Comparison of ENCODE assay signal across 14 cellular contexts in the genomic region with DNA sequence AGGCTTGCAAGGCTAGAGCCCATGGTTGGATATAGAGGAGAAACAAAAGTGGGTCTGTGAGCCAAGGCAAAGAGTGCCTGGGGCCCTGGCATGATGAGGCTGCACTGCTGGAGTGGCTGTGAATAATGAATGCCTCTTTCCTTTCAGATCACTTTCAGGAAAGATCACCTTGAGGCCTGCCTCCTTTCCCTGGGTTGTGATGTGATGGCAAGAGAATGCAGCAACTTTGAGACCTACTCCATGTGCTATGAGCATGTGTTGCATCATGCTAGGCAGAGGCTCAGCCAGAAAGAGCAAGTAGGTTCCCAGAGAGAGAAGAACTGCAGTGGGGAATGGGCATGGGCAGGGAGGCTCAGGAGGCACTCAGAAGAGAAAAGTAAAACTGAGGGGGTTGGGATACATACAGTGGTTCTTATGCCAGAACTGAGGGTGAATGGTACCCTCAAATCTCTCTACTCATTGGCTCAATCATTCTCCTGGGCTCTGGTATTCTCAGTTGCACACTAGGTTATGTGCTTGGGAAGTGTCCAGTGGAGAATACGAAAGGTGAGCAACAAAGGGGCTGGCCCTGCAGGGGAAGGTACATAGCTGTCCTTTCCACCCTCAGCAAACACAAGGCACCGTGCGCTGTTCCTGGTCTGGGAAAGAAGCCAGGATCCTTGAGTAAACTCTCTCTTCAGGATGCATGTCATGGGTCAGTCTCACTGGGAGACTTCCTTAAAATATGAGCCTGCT. TPM values are rescaled to one million over a fixed set of nuclear protein-coding genes. Genes with fewer than 3 reads are reported as not detected.
DNase-seq lines count a peak whose midpoint lies in the region; ATAC-seq, FAIRE-seq and TF ChIP-seq lines count a peak whose summit lies in the region.
"Had no signal": no experiment of that assay in that cellular context is flagged by ENCODE, and none has a peak within 500 bp of the region (broad histone marks: within the 10 kb centered on the region; RNA-seq: fewer than 3 reads in every experiment).

No MANE protein-coding gene starts in this region.

- dilution Hi-C loops in keratinocyte (cut with MboI; ENCODE audit: extremely low pct_ligation_motif_present, low sequenced_read_pairs), result no loop called here

- peak overlapping the region; percentile 48; the same call in 1 of the 2 replicates for H2AFZ ChIP-seq in K562 (ENCODE audit: low read depth, low read length)
- H2AFZ ChIP-seq in keratinocyte (ENCODE audit: control insufficient read depth, low read length), result peak overlapping the region; percentile 10

- H3K9ac ChIP-seq in K562 (ENCODE audit: insufficient read depth in 1 of 2, low read depth in 2 of 2, low read length in 2 of 2), result no peak overlapping the region
- no peak overlapping the region for H3K9ac ChIP-seq in keratinocyte (ENCODE audit: control insufficient read depth, extremely low read depth, insufficient read depth, low read length)

- POLR2A ChIA-PET in A549 (lab: Yijun Ruan, JAX), result no interaction called here
- POLR2A ChIA-PET in K562 (lab: Yijun Ruan, JAX), result interaction anchor here (0.6 to 1.0 kb wide), 2 partner anchors 10 to 13 kb away, joined by 3 to 4 read pairs; no protein-coding TSS in a partner anchor

- CTCF ChIA-PET in A549 (lab: Yijun Ruan, JAX), result interaction anchor here (1.3 kb wide), 1 partner anchor 149 kb away, joined by 3 read pairs; no protein-coding TSS in a partner anchor
- CTCF ChIA-PET in K562 (lab: Yijun Ruan, JAX; ENCODE audit: low intra/inter-chr PET ratio), result no interaction called here

- no peak for TF ChIP-seq CTCF in A549 (IDR thresholded peaks at IDR 0.05)
- TF ChIP-seq CTCF in K562 (IDR thresholded peaks at IDR 0.05 in 2 of 3, conservative IDR thresholded peaks at IDR 0.05 in 1 of 3; ENCODE audit: insufficient read depth in 2 of 3, low read depth in 1 of 3, low read length in 3 of 3), result no peak
- TF ChIP-seq CTCF in keratinocyte (optimal IDR thresholded peaks at IDR 0.05 in 1 of 3, IDR thresholded peaks at IDR 0.05 in 1 of 3, conservative IDR thresholded peaks at IDR 0.05 in 1 of 3; ENCODE audit: extremely low read depth in 1 of 3, insufficient read depth in 2 of 3, low read length in 3 of 3), result no peak

- TF ChIP-seq EP300 in A549 (IDR thresholded peaks at IDR 0.05) (no peak), K562 (IDR thresholded peaks at IDR 0.05; ENCODE audit: low read length) (peak; percentile 15; the same call in 1 of the 2 replicates)

- no peaks in the 10 kb centered on the region for H3K27me3 ChIP-seq in K562 (ENCODE audit: control insufficient read depth in 2 of 2, insufficient read depth in 2 of 2, low read length in 2 of 2)
- no peaks in the 10 kb centered on the region for H3K27me3 ChIP-seq in keratinocyte (ENCODE audit: control insufficient read depth, extremely low read depth, insufficient read depth, low read length)

- H3K4me1 ChIP-seq in A549 (peaks cover 21% of the 10 kb centered on the region), K562 (replicated peaks in 1 of 2; ENCODE audit: control insufficient read depth in 2 of 2, insufficient read depth in 2 of 2, low read length in 2 of 2) (peaks cover 18 to 35% of the 10 kb centered on the region in 2 experiments), keratinocyte (ENCODE audit: control insufficient read depth, extremely low read depth, insufficient read depth, low read length) (peaks cover 7% of the 10 kb centered on the region)

- no peaks in the 10 kb centered on the region for H3K36me3 ChIP-seq in K562 (ENCODE audit: control insufficient read depth, insufficient read depth, low read length)
- no peaks in the 10 kb centered on the region for H3K36me3 ChIP-seq in keratinocyte (ENCODE audit: control insufficient read depth in 2 of 2, extremely low read depth in 1 of 2, insufficient read depth in 2 of 2, low read length in 2 of 2)

- no peak for TF ChIP-seq POLR2A in A549 (IDR thresholded peaks at IDR 0.05; ENCODE audit: low read length)
- TF ChIP-seq POLR2A in K562 (conservative IDR thresholded peaks at IDR 0.05), result no peak
- TF ChIP-seq POLR2A in GM12891 (IDR thresholded peaks at IDR 0.05; ENCODE audit: low read depth, low read length), result no peak

- H3K9me3 ChIP-seq in A549 (no peaks in the 10 kb centered on the region), K562 (replicated peaks; ENCODE audit: control insufficient read depth, insufficient read depth, low read depth, low read length) (no peaks in the 10 kb centered on the region), keratinocyte (ENCODE audit: control insufficient read depth, low read depth, low read length) (no peaks in the 10 kb centered on the region)

- ATAC-seq in A549 (peak; percentile 91 to 95), K562 (peak; percentile 38; the same call in 2 of the 3 replicates), GM21367 (IDR thresholded peaks at IDR 0.05; ENCODE audit: unreplicated experiment) (no peak), GM18502 (IDR thresholded peaks at IDR 0.05; ENCODE audit: poor library complexity, unreplicated experiment) (no peak)

- no peak for TF ChIP-seq RAD21 in A549 (conservative IDR thresholded peaks at IDR 0.05 in 1 of 2, IDR thresholded peaks at IDR 0.05 in 1 of 2)
- TF ChIP-seq RAD21 in K562 (CRISPR knock-in tag; conservative IDR thresholded peaks at IDR 0.05 in 1 of 2, IDR thresholded peaks at IDR 0.05 in 1 of 2), result 0 out of 4 replicates have a peak, but pooled peaks of 1 of the 2 experiments have one; percentile 21

- no TSS peak for BruUV-seq in K562 (replicated peaks; lab: Mats Ljungman, UMichigan)

- H3K4me3 ChIP-seq in A549 (no peak overlapping the region), K562 (no peak overlapping the region), keratinocyte (ENCODE audit: control insufficient read depth in 2 of 3, extremely low read depth in 1 of 3, insufficient read depth in 2 of 3, low read depth in 1 of 3, low read length in 3 of 3) (no peak overlapping the region)

- H4K20me1 ChIP-seq in K562 (replicated peaks; ENCODE audit: control insufficient read depth, insufficient read depth, low read length) (no peaks in the 10 kb centered on the region), keratinocyte (ENCODE audit: control insufficient read depth, extremely low read depth, insufficient read depth, low read length) (no peaks in the 10 kb centered on the region)

- H3K79me2 ChIP-seq in K562 (ENCODE audit: control insufficient read depth, insufficient read depth, low read length) (no peaks in the 10 kb centered on the region), keratinocyte (ENCODE audit: control insufficient read depth, insufficient read depth, low read length) (no peaks in the 10 kb centered on the region)

- H3K27ac ChIP-seq in A549, result peak overlapping the region; percentile 42 to 75
- H3K27ac ChIP-seq in K562 (ENCODE audit: extremely low read depth, low read depth, low read length), result no peak overlapping the region
- H3K27ac ChIP-seq in keratinocyte (ENCODE audit: control insufficient read depth, insufficient read depth, low read length), result no peak overlapping the region

- in situ Hi-C loops in K562 (cut with MboI), result no loop called here

- FAIRE-seq in A549 (lab: Jason Lieb, UNC), result no peak
- no peak for FAIRE-seq in K562 (lab: Jason Lieb, UNC)
- FAIRE-seq in keratinocyte (lab: Jason Lieb, UNC), result peak; percentile 32
- FAIRE-seq in GM12891 (lab: Jason Lieb, UNC), result no peak
- FAIRE-seq: islet of Langerhans had no signal

- intact Hi-C loops in K562 (cut with micrococcal nuclease), result no loop called here

- WGBS in A549 (ENCODE audit: missing lambda C conversion rate), result 15% methylated on average over 3 of the region's 3 CpGs
- WGBS in K562 (ENCODE audit: insufficient coverage, low coverage, missing lambda C conversion rate), result 48% methylated on average over 3 of the region's 3 CpGs

- H3K4me2 ChIP-seq in A549 (peak overlapping the region; percentile 48), K562 (ENCODE audit: insufficient read depth, low read length) (no peak overlapping the region), keratinocyte (ENCODE audit: control insufficient read depth, extremely low read depth, insufficient read depth, low read depth, low read length) (no peak overlapping the region)

- no peaks in the 10 kb centered on the region for H3K9me1 ChIP-seq in K562 (ENCODE audit: control insufficient read depth, insufficient read depth, low read length)
- no peaks in the 10 kb centered on the region for H3K9me1 ChIP-seq in keratinocyte (ENCODE audit: control insufficient read depth, extremely low read depth, insufficient read depth, low read length)

- DNase-seq in A549 (ENCODE audit: low read depth in 1 of 2, low spot score in 1 of 2) (peak; percentile 38 to 73), HPDE6-E6E7 (ENCODE audit: extremely low spot score) (peak; percentile 14), K562 (ENCODE audit: extremely low read depth in 1 of 4, low spot score in 3 of 4) (no peak), keratinocyte (ENCODE audit: low read depth, low spot score) (peak; percentile 21), AML-193 (lab: John Stamatoyannopoulos, UW) (no peak), GM12891 (ENCODE audit: insufficient read length, low spot score) (no peak)
- DNase-seq: activated T-cell treated with anti-CD3 and anti-CD28 coated beads, Interleukin-2, amount 50 U/mL, for 24 hours; CD4-positive, CD25-positive, alpha-beta regulatory T cell; cortex of kidney; NCI-H187; stimulated activated CD8-positive, alpha-beta memory T cell treated with anti-CD3 and anti-CD28 coated beads, Interleukin-4, amount 100 ng/mL, for 48 hours had no signal

RNA-seq across cellular contexts. Expression of a gene that starts 45.9 kb away (rescaled TPM):
- polyA plus RNA-seq in A549 (2011; rRNA removed) (171 and 174 TPM in 2 replicates), A549 (2017; fragmentation: RNase III; extraction: RNeasy Plus Mini Kit Qiagen cat#74134 plus additional on column Dnase treatment) (90.4 to 94.0 TPM (median 91.1 TPM) in 3 replicates), K562 (2011; rRNA removed) (317 and 349 TPM in 2 replicates), K562 (2014; fragmentation: Illumina TruSeq; extraction: Trizol) (186 and 188 TPM in 2 replicates), K562 (2014; fragmentation: Nextera tagmentation; extraction: Ambion mirVana) (100 to 1,000 TPM; 165 to 179 TPM), K562 (2014; rRNA removed) (117 and 143 TPM in 2 replicates), keratinocyte (116 to 244 TPM (median 207 TPM) in 3 replicates)
- 39.0 and 44.5 TPM in 2 replicates for polyA plus RNA-seq in A549 (2012; cell fraction: cytosol; rRNA removed)
- polyA plus RNA-seq in A549 (2012; cell fraction: nucleus; rRNA removed), result 27.1 and 31.0 TPM in 2 replicates
- polyA minus RNA-seq in A549 (2011; rRNA and poly(A)+ RNA removed), result 108 and 131 TPM in 2 replicates
- 114 and 222 TPM in 2 replicates for total RNA-seq in K562 (2011; cell fraction: chromatin; rRNA removed; ENCODE audit: low replicate concordance)
- 162 and 212 TPM in 2 replicates for total RNA-seq in K562 (2011; cell fraction: nucleolus; rRNA removed)
- 243 and 317 TPM in 2 replicates for total RNA-seq in K562 (2011; cell fraction: nucleoplasm; rRNA removed)
- total RNA-seq in K562 (2014; rRNA removed) (79.5 and 92.7 TPM in 2 replicates), K562 (2014; rRNA removed; fragmentation: Illumina TruSeq; extraction: Trizol) (121 and 134 TPM in 2 replicates), K562 (2015; rRNA removed; fragmentation: Illumina TruSeq; extraction: Trizol) (191 and 199 TPM in 2 replicates), K562 (2021) (164 and 169 TPM in 2 replicates)
- polyA plus RNA-seq in K562 (2011; cell fraction: cytosol; rRNA removed), result 107 and 156 TPM in 2 replicates
- polyA plus RNA-seq in K562 (2011; cell fraction: nucleus; rRNA removed), result 302 and 407 TPM in 2 replicates
- 177 and 329 TPM in 2 replicates for polyA plus RNA-seq in K562 (2012)
- polyA minus RNA-seq in K562 (2011; rRNA and poly(A)+ RNA removed), result 159 and 195 TPM in 2 replicates
- polyA minus RNA-seq in K562 (2011; cell fraction: cytosol; rRNA and poly(A)+ RNA removed), result 154 and 189 TPM in 2 replicates
- polyA minus RNA-seq in K562 (2011; cell fraction: nucleus; rRNA and poly(A)+ RNA removed), result 130 and 232 TPM in 2 replicates
- polyA plus RNA-seq in keratinocyte (2011; ENCODE audit: low read depth), result 88.3 TPM
- 61.3 and 110 TPM in 2 replicates for polyA plus RNA-seq in keratinocyte (2011; cell fraction: cytosol; rRNA removed)
- 133 and 159 TPM in 2 replicates for polyA plus RNA-seq in keratinocyte (2011; cell fraction: nucleus; rRNA removed)
- polyA plus RNA-seq in keratinocyte (2012; ENCODE audit: low replicate concordance), result 114 and 123 TPM in 2 replicates
- polyA minus RNA-seq in keratinocyte, result 83.3 to 164 TPM (median 159 TPM) in 3 replicates
- polyA minus RNA-seq in keratinocyte (2011; cell fraction: cytosol; rRNA and poly(A)+ RNA removed), result 275 TPM
- polyA minus RNA-seq in keratinocyte (2011; cell fraction: nucleus; rRNA and poly(A)+ RNA removed), result 157 and 212 TPM in 2 replicates
- polyA plus RNA-seq in GM12891 (2012; ENCODE audit: low read depth, missing spikeins), result 130 TPM

Comparison
In these comparisons a context has a peak if more than half of its experiments do, and no peak if none do; other contexts are left out.
1. ATAC-seq: peak in A549 (2 of 2) and K562 (single experiment); none in GM21367 (single experiment) and GM18502 (single experiment).
2. DNase-seq: peak in A549 (2 of 2), HPDE6-E6E7 (single experiment) and keratinocyte (single experiment); none in K562 (0 of 4), AML-193 (0 of 2) and GM12891 (single experiment).
3. H3K27ac ChIP-seq: peak in A549 (2 of 2); none in K562 (single experiment) and keratinocyte (single experiment).